In the genomic region with DNA sequence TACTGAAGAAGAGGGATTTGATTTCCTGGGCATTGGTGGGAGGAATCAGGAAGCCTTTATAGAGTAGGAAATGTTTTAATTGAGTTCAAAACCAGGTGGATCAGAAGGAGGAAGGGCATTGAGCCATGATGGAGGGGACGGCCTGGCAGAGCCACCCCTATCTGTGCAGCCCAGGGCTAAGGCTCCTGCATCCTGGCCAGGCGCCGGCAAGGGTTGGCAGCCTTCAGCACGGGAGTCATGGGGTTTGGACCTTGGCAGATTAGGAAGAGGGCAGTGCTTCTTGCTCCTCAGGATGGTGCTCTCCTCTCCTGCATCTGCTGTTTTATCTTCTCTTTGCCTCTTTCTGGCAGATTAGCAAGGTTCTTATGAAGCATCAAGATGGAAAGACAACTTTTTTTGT, we compare ENCODE assay signal across 25 cellular contexts.
"Had no signal": no experiment of that assay in that cellular context is flagged by ENCODE, and none has a peak within 500 bp of the region (broad histone marks: within the 10 kb centered on the region; RNA-seq: fewer than 3 reads in every experiment).

No MANE protein-coding gene starts in this region.

- H3K27me3 Mint-ChIP-seq: activated CD4-positive, alpha-beta memory T cell treated with anti-CD3 and anti-CD28 coated beads for 36 hours; activated CD4-positive, alpha-beta T cell treated with anti-CD3 and anti-CD28 coated beads for 36 hours; activated CD4-positive, alpha-beta T cell treated with anti-CD3 and anti-CD28 coated beads, Interleukin-2, amount 10 ng/mL, durations not matched to agents 24 days and 14 days; activated CD8-positive, alpha-beta memory T cell treated with anti-CD3 and anti-CD28 coated beads, Interleukin-2, amount 10 ng/mL, durations not matched to agents 7 days and 5 days; activated naive CD8-positive, alpha-beta T cell; activated T-cell treated with anti-CD3 and anti-CD28 coated beads, Interleukin-2, amount 50 U/mL, for 24 hours; central memory CD8-positive, alpha-beta T cell; T-helper 17 cell had no signal

- DNase-seq: activated CD4-positive, alpha-beta memory T cell treated with anti-CD3 and anti-CD28 coated beads for 36 hours; activated CD4-positive, alpha-beta T cell treated with anti-CD3 and anti-CD28 coated beads for 36 hours; activated CD4-positive, alpha-beta T cell treated with anti-CD3 and anti-CD28 coated beads, Interleukin-2, amount 10 ng/mL, durations not matched to agents 24 days and 14 days; activated CD4-positive, CD25-positive, alpha-beta regulatory T cell; activated CD4-positive, CD25-positive, alpha-beta regulatory T cell treated with anti-CD3 and anti-CD28 coated beads, Interleukin-2, amount 50 U/mL, for 72 hours; activated CD8-positive, alpha-beta memory T cell treated with anti-CD3 and anti-CD28 coated beads, Interleukin-2, amount 10 ng/mL, durations not matched to agents 7 days and 5 days; activated CD8-positive, alpha-beta memory T cell treated with anti-CD3 and anti-CD28 coated beads, Interleukin-2, amount 50 U/mL, for 4 hours; activated CD8-positive, alpha-beta T cell treated with anti-CD3 and anti-CD28 coated beads, Interleukin-2, amount 10 ng/mL, durations not matched to agents 7 days and 5 days; activated gamma-delta T cell treated with Interleukin-2 at 50 U/mL for 16 hours; activated naive CD4-positive, alpha-beta T cell treated with anti-CD3 and anti-CD28 coated beads, Interleukin-2, amount 50 U/mL, for 16 hours; activated naive CD4-positive, alpha-beta T cell treated with Interleukin-2 at 50 U/mL for 16 hours; activated T-cell treated with anti-CD3 and anti-CD28 coated beads for 4 hours; activated T-cell treated with anti-CD3 and anti-CD28 coated beads, Interleukin-2, amount 50 U/mL, for 24 hours; activated T-cell treated with anti-CD3 and anti-CD28 coated beads, Interleukin-2, amount 50 U/mL, for 72 hours; amniotic stem cell; brain microvascular endothelial cell; colonic mucosa; effector CD8-positive, alpha-beta T cell; foreskin fibroblast; T-helper 1 cell; T-helper 17 cell; T1000 had no signal

- H3K9me3 Mint-ChIP-seq: activated CD4-positive, alpha-beta memory T cell treated with anti-CD3 and anti-CD28 coated beads for 36 hours; activated CD4-positive, alpha-beta T cell treated with anti-CD3 and anti-CD28 coated beads, Interleukin-2, amount 10 ng/mL, durations not matched to agents 24 days and 14 days; activated T-cell treated with anti-CD3 and anti-CD28 coated beads, Interleukin-2, amount 50 U/mL, for 24 hours; activated T-cell treated with anti-CD3 and anti-CD28 coated beads, Interleukin-2, amount 50 U/mL, for 72 hours; central memory CD8-positive, alpha-beta T cell; T-helper 2 cell treated with Interferon-gamma antibody and Interleukin-4, amounts not matched to agents 5 μg/mL and 100 μg/mL, for 36 hours had no signal

- H3K27ac ChIP-seq: brain microvascular endothelial cell, colonic mucosa had no signal

- H3K4me3 Mint-ChIP-seq: activated CD4-positive, alpha-beta memory T cell treated with anti-CD3 and anti-CD28 coated beads for 36 hours; activated CD4-positive, alpha-beta T cell treated with anti-CD3 and anti-CD28 coated beads for 36 hours; activated CD4-positive, alpha-beta T cell treated with anti-CD3 and anti-CD28 coated beads, Interleukin-2, amount 10 ng/mL, durations not matched to agents 24 days and 14 days; activated CD8-positive, alpha-beta memory T cell treated with anti-CD3 and anti-CD28 coated beads, Interleukin-2, amount 10 ng/mL, durations not matched to agents 7 days and 5 days; activated CD8-positive, alpha-beta T cell treated with anti-CD3 and anti-CD28 coated beads, Interleukin-2, amount 10 ng/mL, durations not matched to agents 7 days and 5 days; activated naive CD8-positive, alpha-beta T cell; activated T-cell treated with anti-CD3 and anti-CD28 coated beads, Interleukin-2, amount 50 U/mL, for 24 hours; central memory CD8-positive, alpha-beta T cell; T-helper 17 cell; T-helper 2 cell treated with Interferon-gamma antibody and Interleukin-4, amounts not matched to agents 5 μg/mL and 100 μg/mL, for 36 hours had no signal

- H3K27me3 ChIP-seq: brain microvascular endothelial cell, colonic mucosa had no signal

- H3K36me3 ChIP-seq: brain microvascular endothelial cell, colonic mucosa had no signal

- H3K4me3 ChIP-seq: colonic mucosa had no signal

- H3K9me3 ChIP-seq: colonic mucosa had no signal

- H3K27ac Mint-ChIP-seq: activated CD4-positive, alpha-beta memory T cell treated with anti-CD3 and anti-CD28 coated beads for 36 hours; activated CD4-positive, alpha-beta T cell treated with anti-CD3 and anti-CD28 coated beads for 36 hours; activated CD4-positive, alpha-beta T cell treated with anti-CD3 and anti-CD28 coated beads, Interleukin-2, amount 10 ng/mL, durations not matched to agents 24 days and 14 days; activated CD8-positive, alpha-beta memory T cell treated with anti-CD3 and anti-CD28 coated beads, Interleukin-2, amount 10 ng/mL, durations not matched to agents 7 days and 5 days; activated CD8-positive, alpha-beta T cell treated with anti-CD3 and anti-CD28 coated beads, Interleukin-2, amount 10 ng/mL, durations not matched to agents 7 days and 5 days; activated T-cell treated with anti-CD3 and anti-CD28 coated beads, Interleukin-2, amount 50 U/mL, for 72 hours; T-helper 17 cell; T-helper 2 cell treated with Interferon-gamma antibody and Interleukin-4, amounts not matched to agents 5 μg/mL and 100 μg/mL, for 36 hours had no signal

- H3K4me1 ChIP-seq: colonic mucosa had no signal
